In genomic region chr20:19540401-19540800, GRCh38 we compare ENCODE assay signal across 18 cellular contexts.
DNase-seq lines count a peak whose midpoint lies in the region; ATAC-seq and TF ChIP-seq lines count a peak whose summit lies in the region.
"Had no signal": no experiment of that assay in that cellular context is flagged by ENCODE, and none has a peak within 500 bp of the region (broad histone marks: within the 10 kb centered on the region; RNA-seq: fewer than 3 reads in every experiment).

No MANE protein-coding gene starts in this region.

- no peak overlapping the region for H3K9ac ChIP-seq in adipocyte (ENCODE audit: low read length)
- H3K9ac ChIP-seq in smooth muscle cell (ENCODE audit: low read depth): no peak overlapping the region

- no peak for ATAC-seq in HG03097 (IDR thresholded peaks at IDR 0.05; ENCODE audit: low FRiP score, unreplicated experiment)

- TF ChIP-seq POLR2A in breast epithelium (IDR thresholded peaks at IDR 0.05): no peak

- H3K79me2 ChIP-seq in smooth muscle cell (ENCODE audit: low read depth): no peaks in the 10 kb centered on the region
- no peaks in the 10 kb centered on the region for H3K79me2 ChIP-seq in osteoblast (ENCODE audit: insufficient read depth, low read length)

- peaks cover 1% of the 10 kb centered on the region for H3K4me1 Mint-ChIP-seq in T-helper 2 cell treated with Interferon-gamma antibody and Interleukin-4, amounts not matched to agents 5 μg/mL and 100 μg/mL, for 36 hours (ENCODE audit: low read depth)
- H3K4me1 Mint-ChIP-seq: activated B cell treated with CpG ODN at 0.5 μM for 24 hours; central memory CD8-positive, alpha-beta T cell had no signal

- H3K4me2 ChIP-seq in smooth muscle cell (peak overlapping the region; percentile 68), osteoblast (ENCODE audit: insufficient read depth, low read length) (no peak overlapping the region)

- no peaks in the 10 kb centered on the region for H3F3A ChIP-seq in smooth muscle cell (ENCODE audit: low read depth)

- TF ChIP-seq CTCF in GM20000 (IDR thresholded peaks at IDR 0.05; ENCODE audit: extremely low read depth, missing control alignments) (no peak), smooth muscle cell (IDR thresholded peaks at IDR 0.05; ENCODE audit: borderline replicate concordance, insufficient read depth, poor library complexity, severe bottlenecking) (no peak), breast epithelium (IDR thresholded peaks at IDR 0.05) (no peak), osteoblast (IDR thresholded peaks at IDR 0.05; ENCODE audit: extremely low read depth, low read depth, low read length) (no peak)

- H3K9me3 ChIP-seq in adipocyte (ENCODE audit: control insufficient read depth, low read length) (peaks cover 3% of the 10 kb centered on the region), smooth muscle cell (replicated peaks; ENCODE audit: low read depth) (no peaks in the 10 kb centered on the region), breast epithelium (no peaks in the 10 kb centered on the region), osteoblast (ENCODE audit: low read depth, low read length) (no peaks in the 10 kb centered on the region)
- H3K9me3 ChIP-seq: Peyer's patch had no signal

- no peak overlapping the region for H3K4me3 ChIP-seq in adipocyte (ENCODE audit: low read length)
- H3K4me3 ChIP-seq in smooth muscle cell: no peak overlapping the region
- H3K4me3 ChIP-seq in breast epithelium: no peak overlapping the region
- H3K4me3 ChIP-seq in osteoblast (ENCODE audit: insufficient read depth, low read length): no peak overlapping the region
- H3K4me3 ChIP-seq: Peyer's patch had no signal

- no peaks in the 10 kb centered on the region for H3K9me3 Mint-ChIP-seq in T-helper 2 cell treated with Interferon-gamma antibody and Interleukin-4, amounts not matched to agents 5 μg/mL and 100 μg/mL, for 36 hours

- intact Hi-C loops in breast epithelium (cut with DNase I; ENCODE audit: low total_unique reads): loop anchor here (5.0 kb wide), 1 partner anchor 1368 kb away; no protein-coding TSS in a partner anchor

- no peaks in the 10 kb centered on the region for H3K27me3 Mint-ChIP-seq in T-helper 2 cell treated with Interferon-gamma antibody and Interleukin-4, amounts not matched to agents 5 μg/mL and 100 μg/mL, for 36 hours (ENCODE audit: low read depth)
- H3K27me3 Mint-ChIP-seq: activated naive CD8-positive, alpha-beta T cell; CD4-positive, alpha-beta T cell; central memory CD8-positive, alpha-beta T cell had no signal

- H2AFZ ChIP-seq in smooth muscle cell (ENCODE audit: low read depth) (no peak overlapping the region), osteoblast (ENCODE audit: low read length) (no peak overlapping the region)

- H3K27ac ChIP-seq in smooth muscle cell (ENCODE audit: low read depth): no peak overlapping the region
- H3K27ac ChIP-seq in breast epithelium: no peak overlapping the region
- H3K27ac ChIP-seq in osteoblast (ENCODE audit: low read depth, low read length): no peak overlapping the region
- H3K27ac ChIP-seq: 22Rv1, Peyer's patch had no signal

- H3K36me3 Mint-ChIP-seq in T-helper 2 cell treated with Interferon-gamma antibody and Interleukin-4, amounts not matched to agents 5 μg/mL and 100 μg/mL, for 36 hours (ENCODE audit: low read depth): no peaks in the 10 kb centered on the region
- H3K36me3 Mint-ChIP-seq: activated naive CD8-positive, alpha-beta T cell had no signal

- DNase-seq in T-helper 2 cell treated with Interferon-gamma antibody and Interleukin-4, amounts not matched to agents 5 μg/mL and 100 μg/mL, for 36 hours (ENCODE audit: low spot score): peak; percentile 67
- DNase-seq in T-helper 2 cell: no peak
- DNase-seq in GM20000 (ENCODE audit: low spot score): peak; percentile 15
- peak; percentile 14 for DNase-seq in adipocyte (ENCODE audit: low read depth)
- DNase-seq in smooth muscle cell (lab: John Stamatoyannopoulos, UW; ENCODE audit: unreplicated experiment): no peak
- DNase-seq in breast epithelium (ENCODE audit: low spot score in 2 of 2): no peak
- no peak for DNase-seq in osteoblast (ENCODE audit: insufficient read length, low spot score, missing footprints)
- DNase-seq: activated B cell treated with CpG ODN at 0.5 μM for 24 hours; CD4-positive, alpha-beta T cell; islet precursor cell; NCI-H1694 treated with DMSO at 0.1 percent for 48 hours; NCI-H524 had no signal

- no peaks in the 10 kb centered on the region for H4K20me1 ChIP-seq in smooth muscle cell (ENCODE audit: low read depth)
- no peaks in the 10 kb centered on the region for H4K20me1 ChIP-seq in osteoblast (ENCODE audit: insufficient read depth, low read length)

- WGBS in smooth muscle cell (ENCODE audit: low lambda C conversion rate): 28% methylated on average over 7 of the region's 7 CpGs

- H3K27ac Mint-ChIP-seq in T-helper 2 cell treated with Interferon-gamma antibody and Interleukin-4, amounts not matched to agents 5 μg/mL and 100 μg/mL, for 36 hours: no peak overlapping the region
- H3K27ac Mint-ChIP-seq: activated B cell treated with CpG ODN at 0.5 μM for 24 hours; activated naive CD8-positive, alpha-beta T cell; CD4-positive, alpha-beta T cell; progenitor cell of endocrine pancreas had no signal

- peaks cover 7% of the 10 kb centered on the region for H3K27me3 ChIP-seq in adipocyte (replicated peaks; ENCODE audit: control insufficient read depth, insufficient read depth, low read length)
- no peaks in the 10 kb centered on the region for H3K27me3 ChIP-seq in smooth muscle cell (ENCODE audit: low read depth)
- H3K27me3 ChIP-seq in breast epithelium: no peaks in the 10 kb centered on the region
- H3K27me3 ChIP-seq in osteoblast (ENCODE audit: insufficient read depth, low read length): no peaks in the 10 kb centered on the region
- H3K27me3 ChIP-seq: Peyer's patch had no signal

- H3K4me1 ChIP-seq in adipocyte (ENCODE audit: control insufficient read depth, insufficient read depth, low read length): no peaks in the 10 kb centered on the region
- H3K4me1 ChIP-seq in smooth muscle cell (ENCODE audit: low read depth): peaks cover 7% of the 10 kb centered on the region
- H3K4me1 ChIP-seq in breast epithelium: no peaks in the 10 kb centered on the region
- peaks cover 8% of the 10 kb centered on the region for H3K4me1 ChIP-seq in osteoblast (ENCODE audit: insufficient read depth, low read length)
- H3K4me1 ChIP-seq: Peyer's patch had no signal

- H3K36me3 ChIP-seq in adipocyte (ENCODE audit: control insufficient read depth, insufficient read depth, low read length, severe bottlenecking) (no peaks in the 10 kb centered on the region), smooth muscle cell (ENCODE audit: low read depth) (no peaks in the 10 kb centered on the region), breast epithelium (no peaks in the 10 kb centered on the region), osteoblast (ENCODE audit: insufficient read depth, low read length) (no peaks in the 10 kb centered on the region)
- H3K36me3 ChIP-seq: Peyer's patch had no signal

- H3K4me3 Mint-ChIP-seq in T-helper 2 cell treated with Interferon-gamma antibody and Interleukin-4, amounts not matched to agents 5 μg/mL and 100 μg/mL, for 36 hours: no peak overlapping the region
- H3K4me3 Mint-ChIP-seq: activated B cell treated with CpG ODN at 0.5 μM for 24 hours; activated naive CD8-positive, alpha-beta T cell; CD4-positive, alpha-beta T cell; central memory CD8-positive, alpha-beta T cell had no signal

Comparison
In these comparisons a context has a peak if more than half of its experiments do, and no peak if none do; other contexts are left out.
1. DNase-seq: peak in T-helper 2 cell treated with Interferon-gamma antibody and Interleukin-4, amounts not matched to agents 5 μg/mL and 100 μg/mL, for 36 hours (single experiment), GM20000 (single experiment) and adipocyte (single experiment); none in T-helper 2 cell (0 of 5), smooth muscle cell (single experiment), breast epithelium (0 of 2) and osteoblast (single experiment).